In the genomic region with DNA sequence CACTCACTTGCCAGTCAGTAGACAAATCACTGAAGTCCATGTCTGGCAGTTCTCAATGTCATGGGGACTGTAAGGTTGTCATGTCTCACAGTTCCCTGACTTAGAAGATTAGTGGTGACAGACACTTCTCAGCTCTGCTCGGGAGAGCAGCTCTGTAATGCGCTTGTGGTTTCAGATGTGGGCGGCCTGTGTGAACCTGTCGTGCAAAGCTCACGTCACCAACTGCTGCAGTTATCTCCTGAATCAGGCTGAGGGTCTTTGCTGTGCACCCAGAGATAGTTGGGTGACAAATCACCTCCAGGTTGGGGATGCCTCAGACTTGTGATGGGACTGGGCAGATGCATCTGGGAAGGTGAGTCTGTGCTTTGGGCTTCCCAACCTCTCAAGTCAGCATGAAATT, we compare ENCODE assay signal across 8 cellular contexts. TPM values are rescaled to one million over a fixed set of nuclear protein-coding genes. Genes with fewer than 3 reads are reported as not detected.
DNase-seq lines count a peak whose midpoint lies in the region; ATAC-seq lines count a peak whose summit lies in the region.

A gene with protein sequence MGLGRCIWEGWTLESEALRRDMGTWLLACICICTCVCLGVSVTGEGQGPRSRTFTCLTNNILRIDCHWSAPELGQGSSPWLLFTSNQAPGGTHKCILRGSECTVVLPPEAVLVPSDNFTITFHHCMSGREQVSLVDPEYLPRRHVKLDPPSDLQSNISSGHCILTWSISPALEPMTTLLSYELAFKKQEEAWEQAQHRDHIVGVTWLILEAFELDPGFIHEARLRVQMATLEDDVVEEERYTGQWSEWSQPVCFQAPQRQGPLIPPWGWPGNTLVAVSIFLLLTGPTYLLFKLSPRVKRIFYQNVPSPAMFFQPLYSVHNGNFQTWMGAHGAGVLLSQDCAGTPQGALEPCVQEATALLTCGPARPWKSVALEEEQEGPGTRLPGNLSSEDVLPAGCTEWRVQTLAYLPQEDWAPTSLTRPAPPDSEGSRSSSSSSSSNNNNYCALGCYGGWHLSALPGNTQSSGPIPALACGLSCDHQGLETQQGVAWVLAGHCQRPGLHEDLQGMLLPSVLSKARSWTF (plus strand): TSS at position 261 of the 400 bp plus-strand sequence. CDS start 64 bp downstream, at position 325.

- H3K27me3 Mint-ChIP-seq in T-cell, result peaks cover 0 to 7% of the 10 kb centered on the region in 2 donors

- H3K9me3 Mint-ChIP-seq in T-cell, result no peaks in the 10 kb centered on the region

- H3K36me3 Mint-ChIP-seq in T-cell, result no peaks in the 10 kb centered on the region

- POLR2A ChIA-PET in T-cell (lab: Charles Lee), result no interaction called here

- peak within 1 kb of the TSS; percentile 66 to 76 for H3K27ac Mint-ChIP-seq in T-cell

- peak within 1 kb of the TSS; percentile 22 to 70 (median 37) for H3K4me3 Mint-ChIP-seq in T-cell

- CTCF ChIA-PET in T-cell (lab: Charles Lee), result no interaction called here

- peak; percentile 3 for DNase-seq in CD1c-positive myeloid dendritic cell (ENCODE audit: extremely low spot score)
- peak in 29 of 34 experiments; percentile 6 to 47 (median 26) for DNase-seq in T-cell
- DNase-seq in effector CD4-positive, alpha-beta T cell, result peak; percentile 22
- no peak for DNase-seq in middle frontal gyrus (ENCODE audit: extremely low spot score, low spot score)
- no peak for DNase-seq in mucosa of gallbladder (ENCODE audit: low spot score)
- DNase-seq in H4 (ENCODE audit: low spot score), result no peak
- DNase-seq in GM19240 (ENCODE audit: insufficient read length, low spot score), result no peak

- H3K4me1 Mint-ChIP-seq in T-cell, result peaks cover 16 to 50% (median 19%) of the 10 kb centered on the region in 3 donors

- ATAC-seq in GM21619 (IDR thresholded peaks at IDR 0.05; ENCODE audit: unreplicated experiment), result peak; percentile 78
- peak; percentile 69 to 88 (median 80) for ATAC-seq in T-cell (replicated peaks in 1 of 4)

RNA-seq across cellular contexts. Expression of the gene that starts here (rescaled TPM):
- total RNA-seq in T-cell (10 to 100 TPM in 3 of 5 donors, 1 to 10 TPM in 2; 2.0 to 39.8 (median 15.9) TPM), mucosa of gallbladder (0.86 TPM)
- not detected in 2 replicates for total RNA-seq in H4 (2014; rRNA removed; shearing (Covaris generic))

Comparison
In these comparisons a context has a peak if more than half of its experiments do, and no peak if none do; other contexts are left out.
1. DNase-seq: peak in CD1c-positive myeloid dendritic cell (single experiment), T-cell (29 of 34) and effector CD4-positive, alpha-beta T cell (single experiment); none in middle frontal gyrus (single experiment), mucosa of gallbladder (single experiment), H4 (single experiment) and GM19240 (single experiment).